In the genomic region with DNA sequence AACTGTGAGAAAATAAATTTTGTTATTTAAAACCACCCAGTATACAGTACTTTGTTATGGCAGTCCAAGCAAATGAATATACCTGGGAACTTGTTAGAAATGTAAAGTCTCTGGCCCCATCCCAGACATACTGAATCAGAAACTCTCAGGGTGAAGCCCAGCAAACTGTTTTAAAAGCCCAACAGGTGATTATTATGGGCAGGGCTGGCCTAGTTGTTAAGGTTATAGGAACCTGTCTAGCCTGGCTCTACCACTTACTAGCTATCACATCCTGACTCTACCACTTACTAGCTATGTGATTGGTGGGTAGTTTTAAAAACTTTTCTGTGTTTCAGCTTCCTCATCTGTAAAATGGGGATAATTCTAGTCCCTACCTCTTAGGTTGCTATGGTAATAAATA, we compare ENCODE assay signal across 21 cellular contexts.
"Had no signal": no experiment of that assay in that cellular context is flagged by ENCODE, and none has a peak within 500 bp of the region (broad histone marks: within the 10 kb centered on the region; RNA-seq: fewer than 3 reads in every experiment).

No MANE protein-coding gene starts in this region.

- DNase-seq: KBM-7, MG63, NCI-H1092, NCI-H1105 treated with DMSO at 0.1 percent for 48 hours, NCI-H1417 treated with DMSO at 0.1 percent for 48 hours, NCI-H146, NCI-H1694 treated with DMSO at 0.1 percent for 48 hours, NCI-H1930, NCI-H2081, NCI-H2107, NCI-H226, NCI-H446, NCI-H510A, NCI-H524 treated with DMSO at 0.1 percent for 48 hours, NCI-H69, NCI-H774, Right ventricle myocardium superior, RPMI8226, SIG-M5 had no signal

- H3K27me3 ChIP-seq: MG63, SJSA1 had no signal

- H3K9me3 ChIP-seq: MG63, SJSA1 had no signal

- H3K36me3 ChIP-seq: MG63, SJSA1 had no signal

- H3K27ac ChIP-seq: SJSA1, SK-N-MC had no signal

- H3K4me3 ChIP-seq: MG63, SJSA1, SK-N-MC had no signal
